ENCODE assay signal across 40 cellular contexts in the genomic region with DNA sequence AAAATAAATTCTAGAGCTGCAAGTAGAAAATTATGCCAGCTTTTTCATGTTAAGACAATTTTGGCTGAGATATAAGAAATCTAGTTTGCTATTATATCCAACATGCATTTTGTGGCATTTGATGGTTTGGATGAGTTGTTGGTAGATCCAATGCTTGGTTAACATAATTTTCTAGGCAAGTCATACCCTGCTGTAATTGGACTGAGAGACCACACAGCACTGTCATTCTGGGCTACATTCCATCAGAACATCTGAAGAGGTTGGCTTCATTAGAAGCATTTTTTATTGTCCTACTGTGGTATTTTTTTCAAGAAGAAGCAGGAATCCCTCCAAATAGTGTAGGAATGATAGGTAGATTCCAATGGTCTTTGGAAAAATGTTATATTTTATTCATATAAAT.
"Had no signal": no experiment of that assay in that cellular context is flagged by ENCODE, and none has a peak within 500 bp of the region (broad histone marks: within the 10 kb centered on the region; RNA-seq: fewer than 3 reads in every experiment).

No MANE protein-coding gene starts in this region.

- FAIRE-seq: astrocyte, colon had no signal

- H3K36me3 ChIP-seq: adrenal gland, ascending aorta, brain microvascular endothelial cell, breast epithelium, cardiac muscle cell had no signal

- H3K4me1 Mint-ChIP-seq: activated naive CD4-positive, alpha-beta T cell treated with anti-CD3 and anti-CD28 coated beads, Interleukin-2, amount 10 ng/mL, durations not matched to agents 7 days and 5 days; activated naive CD4-positive, alpha-beta T cell treated with anti-CD3 and anti-CD28 coated beads, Interleukin-2, amount 50 U/mL, for 24 hours; activated naive CD8-positive, alpha-beta T cell treated with anti-CD3 and anti-CD28 coated beads for 36 hours; activated naive CD8-positive, alpha-beta T cell treated with anti-CD3 and anti-CD28 coated beads, Interleukin-2, amount 10 ng/mL, durations not matched to agents 7 days and 5 days; activated naive CD8-positive, alpha-beta T cell treated with anti-CD3 and anti-CD28 coated beads, Interleukin-2, amount 50 U/mL, for 24 hours; activated T-helper 17 cell treated with anti-CD3 and anti-CD28 coated beads, Interleukin-2, amount 50 U/mL, for 72 hours; central memory CD8-positive, alpha-beta T cell had no signal

- H3K4me3 Mint-ChIP-seq: activated naive CD4-positive, alpha-beta T cell treated with anti-CD3 and anti-CD28 coated beads for 36 hours; activated naive CD4-positive, alpha-beta T cell treated with anti-CD3 and anti-CD28 coated beads, Interleukin-2, amount 10 ng/mL, durations not matched to agents 7 days and 5 days; activated naive CD4-positive, alpha-beta T cell treated with anti-CD3 and anti-CD28 coated beads, Interleukin-2, amount 50 U/mL, for 24 hours; activated naive CD8-positive, alpha-beta T cell; activated naive CD8-positive, alpha-beta T cell treated with anti-CD3 and anti-CD28 coated beads for 36 hours; activated naive CD8-positive, alpha-beta T cell treated with anti-CD3 and anti-CD28 coated beads, Interleukin-2, amount 10 ng/mL, durations not matched to agents 7 days and 5 days; activated naive CD8-positive, alpha-beta T cell treated with anti-CD3 and anti-CD28 coated beads, Interleukin-2, amount 50 U/mL, for 24 hours; activated T-cell treated with anti-CD3 and anti-CD28 coated beads, Interleukin-2, amount 50 U/mL, for 24 hours; activated T-cell treated with anti-CD3 and anti-CD28 coated beads, Interleukin-2, amount 50 U/mL, for 4 hours; activated T-cell treated with anti-CD3 and anti-CD28 coated beads, Interleukin-2, amount 50 U/mL, for 72 hours; activated T-helper 1 cell treated with anti-CD3 and anti-CD28 coated beads, Interleukin-12 subunit alpha, Interleukin-12 subunit beta, Interleukin-2, Interleukin-4 antibody, amounts not matched to agents 30 ng/mL and 10 ng/mL and 1 ng/mL, durations not matched to agents 14 hours and 24 hours and 36 hours; activated T-helper 17 cell treated with anti-CD3 and anti-CD28 coated beads, Interleukin-2, amount 50 U/mL, for 72 hours; brain; central memory CD8-positive, alpha-beta T cell had no signal

- H3K9me3 Mint-ChIP-seq: activated T-cell treated with anti-CD3 and anti-CD28 coated beads, Interleukin-2, amount 50 U/mL, for 4 hours; activated T-helper 1 cell treated with anti-CD3 and anti-CD28 coated beads, Interleukin-12 subunit alpha, Interleukin-12 subunit beta, Interleukin-2, Interleukin-4 antibody, amounts not matched to agents 30 ng/mL and 10 ng/mL and 1 ng/mL, durations not matched to agents 14 hours and 24 hours and 36 hours; brain had no signal

- H3K27me3 Mint-ChIP-seq: activated naive CD4-positive, alpha-beta T cell treated with anti-CD3 and anti-CD28 coated beads, Interleukin-2, amount 10 ng/mL, durations not matched to agents 7 days and 5 days; activated naive CD4-positive, alpha-beta T cell treated with anti-CD3 and anti-CD28 coated beads, Interleukin-2, amount 50 U/mL, for 24 hours; activated naive CD8-positive, alpha-beta T cell; activated naive CD8-positive, alpha-beta T cell treated with anti-CD3 and anti-CD28 coated beads for 36 hours; activated naive CD8-positive, alpha-beta T cell treated with anti-CD3 and anti-CD28 coated beads, Interleukin-2, amount 10 ng/mL, durations not matched to agents 7 days and 5 days; activated naive CD8-positive, alpha-beta T cell treated with anti-CD3 and anti-CD28 coated beads, Interleukin-2, amount 50 U/mL, for 24 hours; activated T-cell treated with anti-CD3 and anti-CD28 coated beads, Interleukin-2, amount 50 U/mL, for 24 hours; activated T-helper 17 cell treated with anti-CD3 and anti-CD28 coated beads, Interleukin-2, amount 50 U/mL, for 72 hours; brain; central memory CD8-positive, alpha-beta T cell had no signal

- H3K27me3 ChIP-seq: adrenal gland, ascending aorta, body of pancreas, brain microvascular endothelial cell, breast epithelium, cardiac muscle cell had no signal

- H3K36me3 Mint-ChIP-seq: activated naive CD4-positive, alpha-beta T cell treated with anti-CD3 and anti-CD28 coated beads, Interleukin-2, amount 10 ng/mL, durations not matched to agents 7 days and 5 days; activated naive CD4-positive, alpha-beta T cell treated with anti-CD3 and anti-CD28 coated beads, Interleukin-2, amount 50 U/mL, for 24 hours; activated naive CD4-positive, alpha-beta T cell treated with anti-CD3 and anti-CD28 coated beads, Interleukin-2, amount 50 U/mL, for 72 hours; activated naive CD8-positive, alpha-beta T cell; activated naive CD8-positive, alpha-beta T cell treated with anti-CD3 and anti-CD28 coated beads for 36 hours; activated naive CD8-positive, alpha-beta T cell treated with anti-CD3 and anti-CD28 coated beads, Interleukin-2, amount 10 ng/mL, durations not matched to agents 7 days and 5 days; brain had no signal

- H3K9me3 ChIP-seq: adrenal gland, ascending aorta, body of pancreas, breast epithelium had no signal

- H3K4me3 ChIP-seq: adrenal gland, ascending aorta, body of pancreas, breast epithelium, cardiac muscle cell had no signal

- H3K27ac Mint-ChIP-seq: activated naive CD4-positive, alpha-beta T cell treated with anti-CD3 and anti-CD28 coated beads for 36 hours; activated naive CD4-positive, alpha-beta T cell treated with anti-CD3 and anti-CD28 coated beads, Interleukin-2, amount 10 ng/mL, durations not matched to agents 7 days and 5 days; activated naive CD4-positive, alpha-beta T cell treated with anti-CD3 and anti-CD28 coated beads, Interleukin-2, amount 50 U/mL, for 24 hours; activated naive CD4-positive, alpha-beta T cell treated with anti-CD3 and anti-CD28 coated beads, Interleukin-2, amount 50 U/mL, for 72 hours; activated naive CD8-positive, alpha-beta T cell; activated naive CD8-positive, alpha-beta T cell treated with anti-CD3 and anti-CD28 coated beads for 36 hours; activated naive CD8-positive, alpha-beta T cell treated with anti-CD3 and anti-CD28 coated beads, Interleukin-2, amount 10 ng/mL, durations not matched to agents 7 days and 5 days; activated naive CD8-positive, alpha-beta T cell treated with anti-CD3 and anti-CD28 coated beads, Interleukin-2, amount 50 U/mL, for 24 hours; activated T-cell treated with anti-CD3 and anti-CD28 coated beads, Interleukin-2, amount 50 U/mL, for 24 hours; activated T-cell treated with anti-CD3 and anti-CD28 coated beads, Interleukin-2, amount 50 U/mL, for 72 hours; activated T-helper 1 cell treated with anti-CD3 and anti-CD28 coated beads, Interleukin-12 subunit alpha, Interleukin-12 subunit beta, Interleukin-2, Interleukin-4 antibody, amounts not matched to agents 30 ng/mL and 10 ng/mL and 1 ng/mL, durations not matched to agents 14 hours and 24 hours and 36 hours; activated T-helper 17 cell treated with anti-CD3 and anti-CD28 coated beads, Interleukin-2, amount 50 U/mL, for 72 hours; activated T-helper 2 cell treated with anti-CD3 and anti-CD28 coated beads, Interferon-gamma antibody, Interleukin-2, Interleukin-4, amounts not matched to agents 10 μg/mL and 5 μg/mL and 100 μg/mL, durations not matched to agents 14 hours and 24 hours and 36 hours; brain had no signal

- DNase-seq: activated effector memory CD4-positive, alpha-beta T cell treated with anti-CD3 and anti-CD28 coated beads, Interleukin-2, amount 50 U/mL, for 16 hours; activated effector memory CD4-positive, alpha-beta T cell treated with Interleukin-2 at 50 U/mL for 16 hours; activated gamma-delta T cell; activated gamma-delta T cell treated with Interleukin-2 at 50 U/mL for 16 hours; activated naive CD4-positive, alpha-beta T cell; activated naive CD4-positive, alpha-beta T cell treated with anti-CD3 and anti-CD28 coated beads for 36 hours; activated naive CD4-positive, alpha-beta T cell treated with anti-CD3 and anti-CD28 coated beads, Interleukin-2, amount 10 ng/mL, durations not matched to agents 7 days and 5 days; activated naive CD4-positive, alpha-beta T cell treated with anti-CD3 and anti-CD28 coated beads, Interleukin-2, amount 50 U/mL, for 16 hours; activated naive CD4-positive, alpha-beta T cell treated with Interleukin-2 at 50 U/mL for 16 hours; activated naive CD8-positive, alpha-beta T cell treated with anti-CD3 and anti-CD28 coated beads for 36 hours; activated naive CD8-positive, alpha-beta T cell treated with anti-CD3 and anti-CD28 coated beads, Interleukin-2, amount 10 ng/mL, durations not matched to agents 7 days and 5 days; activated naive CD8-positive, alpha-beta T cell treated with anti-CD3 and anti-CD28 coated beads, Interleukin-2, amount 50 U/mL, for 24 hours; activated T-cell treated with anti-CD3 and anti-CD28 coated beads, Interleukin-2, amount 50 U/mL, for 1 hour; activated T-cell treated with anti-CD3 and anti-CD28 coated beads, Interleukin-2, amount 50 U/mL, for 24 hours; activated T-cell treated with anti-CD3 and anti-CD28 coated beads, Interleukin-2, amount 50 U/mL, for 4 hours; activated T-cell treated with anti-CD3 and anti-CD28 coated beads, Interleukin-2, amount 50 U/mL, for 48 hours; activated T-cell treated with anti-CD3 and anti-CD28 coated beads, Interleukin-2, amount 50 U/mL, for 72 hours; adrenal gland; amniotic stem cell; amygdala; anterior cingulate cortex; aorta; body of pancreas; brain microvascular endothelial cell; caudate nucleus; central memory CD4-positive, alpha-beta T cell; cerebellar nuclear complex had no signal

- ATAC-seq: activated naive CD4-positive, alpha-beta T cell treated with anti-CD3 and anti-CD28 coated beads, Interleukin-2, amount 50 U/mL, for 72 hours; activated naive CD8-positive, alpha-beta T cell treated with anti-CD3 and anti-CD28 coated beads, Interleukin-2, amount 50 U/mL, for 24 hours; activated T-cell treated with anti-CD3 and anti-CD28 coated beads, Interleukin-2, amount 50 U/mL, for 4 hours; activated T-cell treated with anti-CD3 and anti-CD28 coated beads, Interleukin-2, amount 50 U/mL, for 72 hours; activated T-helper 17 cell treated with anti-CD3 and anti-CD28 coated beads, Interleukin-2, amount 50 U/mL, for 72 hours; body of pancreas had no signal
